25 cellular contexts compared by ENCODE assay signal in genomic region chr16:900211-900610, GRCh38.
"Had no signal": no experiment of that assay in that cellular context is flagged by ENCODE, and none has a peak within 500 bp of the region (broad histone marks: within the 10 kb centered on the region; RNA-seq: fewer than 3 reads in every experiment).

No MANE protein-coding gene starts in this region.

- H3K4me3 ChIP-seq: K562, SJCRH30 had no signal

- H3K4me1 ChIP-seq: SJCRH30 had no signal

- DNase-seq: Kasumi-1, MM.1S, NCI-H1105, NCI-H1417, NCI-H146, NCI-H1694 treated with DMSO at 0.1 percent for 48 hours, NCI-H2029, NCI-H2081 treated with DMSO at 0.1 percent for 48 hours, NCI-H2171, NCI-H226, NCI-H446, NCI-H510A, NCI-H524 treated with DMSO at 0.1 percent for 48 hours, NCI-H69, NCI-H774, RPMI8226, SHP77 treated with DMSO at 0.1 percent for 48 hours, SJCRH30 had no signal

- H3K27ac ChIP-seq: HL-60, KMS-11, SJCRH30 had no signal

- H3K27me3 ChIP-seq: SJCRH30 had no signal

- H3K36me3 ChIP-seq: SJCRH30 had no signal

- H3K27me3 Mint-ChIP-seq: IgD-negative memory B cell had no signal

- H3K9me3 Mint-ChIP-seq: IgD-negative memory B cell had no signal

- FAIRE-seq: HTR-8/SVneo, K562, RCC 7860 had no signal

- H3K36me3 Mint-ChIP-seq: IgD-negative memory B cell had no signal

- H3K9me3 ChIP-seq: SJCRH30 had no signal

- ATAC-seq: K562, SK-N-SH treated with all-trans-retinoic acid at 6 μM for 48 hours had no signal

- H3K4me3 Mint-ChIP-seq: IgD-negative memory B cell had no signal
